Comparison of ENCODE assay signal across 8 cellular contexts in genomic region chr7:151233804-151234203, GRCh38. TPM values are rescaled to one million over a fixed set of nuclear protein-coding genes. Genes with fewer than 3 reads are reported as not detected.
A peak's percentile ranks its signal among the peaks of the same experiment; 100 is the strongest.
DNase-seq lines count a peak whose midpoint lies in the region; FAIRE-seq and TF ChIP-seq lines count a peak whose summit lies in the region.

No MANE protein-coding gene starts in this region.

- H3K4me3 ChIP-seq in CD8-positive, alpha-beta memory T cell (ENCODE audit: low read length): peak overlapping the region; percentile 89
- H3K4me3 ChIP-seq in NT2/D1 (ENCODE audit: insufficient read length, low read depth): no peak overlapping the region
- H3K4me3 ChIP-seq in endocrine pancreas (ENCODE audit: control insufficient read depth, insufficient read depth, low read length): peak overlapping the region; percentile 68
- peak overlapping the region; percentile 99 for H3K4me3 ChIP-seq in osteoblast (ENCODE audit: insufficient read depth, low read length)
- H3K4me3 ChIP-seq in small intestine (ENCODE audit: low read depth in 1 of 2, low read length in 2 of 2): peak overlapping the region in 1 of 2 donors; percentile 97

- H2AFZ ChIP-seq in osteoblast (ENCODE audit: low read length): no peak overlapping the region

- no peaks in the 10 kb centered on the region for H3K9me3 ChIP-seq in CD8-positive, alpha-beta memory T cell (ENCODE audit: low read length)
- H3K9me3 ChIP-seq in NT2/D1 (ENCODE audit: insufficient read depth, low read length): no peaks in the 10 kb centered on the region
- no peaks in the 10 kb centered on the region for H3K9me3 ChIP-seq in endocrine pancreas (ENCODE audit: control insufficient read depth, low read length)
- H3K9me3 ChIP-seq in osteoblast (ENCODE audit: low read depth, low read length): no peaks in the 10 kb centered on the region
- no peaks in the 10 kb centered on the region for H3K9me3 ChIP-seq in small intestine (ENCODE audit: control insufficient read depth, low read depth)

- H3K36me3 Mint-ChIP-seq in CD8-positive, alpha-beta memory T cell: peaks cover 0 to 53% (median 2%) of the 10 kb centered on the region in 3 donors

- peaks cover 70% of the 10 kb centered on the region for H3K79me2 ChIP-seq in osteoblast (ENCODE audit: insufficient read depth, low read length)

- CTCF ChIA-PET in CD8-positive, alpha-beta memory T cell (lab: Charles Lee): interaction anchor here (4.7 kb wide), 1 partner anchor 9 kb away, joined by 29 read pairs; no protein-coding TSS in a partner anchor

- H3K9me3 Mint-ChIP-seq in CD8-positive, alpha-beta memory T cell: no peaks in the 10 kb centered on the region

- POLR2A ChIA-PET in CD8-positive, alpha-beta memory T cell (lab: Charles Lee): no interaction called here

- peak overlapping the region; percentile 98 to 100 (median 100) for H3K4me3 Mint-ChIP-seq in CD8-positive, alpha-beta memory T cell

- peaks cover 57% of the 10 kb centered on the region for H4K20me1 ChIP-seq in osteoblast (ENCODE audit: insufficient read depth, low read length)

- peak overlapping the region; percentile 96 for H3K27ac ChIP-seq in CD8-positive, alpha-beta memory T cell (ENCODE audit: low read depth, low read length)
- peak overlapping the region; percentile 97 for H3K27ac ChIP-seq in osteoblast (ENCODE audit: low read depth, low read length)
- no peak overlapping the region for H3K27ac ChIP-seq in small intestine (ENCODE audit: low read depth in 1 of 2, low read length in 1 of 2)

- H3K36me3 ChIP-seq in CD8-positive, alpha-beta memory T cell (ENCODE audit: insufficient read depth, low read length): peaks cover 9% of the 10 kb centered on the region
- H3K36me3 ChIP-seq in NT2/D1 (ENCODE audit: insufficient read depth, insufficient read length, low read length) (peaks cover 49% of the 10 kb centered on the region), endocrine pancreas (ENCODE audit: control insufficient read depth, insufficient read depth, low read length) (peaks cover 6% of the 10 kb centered on the region), osteoblast (ENCODE audit: insufficient read depth, low read length) (peaks cover 48% of the 10 kb centered on the region), small intestine (ENCODE audit: control insufficient read depth in 2 of 2, insufficient read depth in 2 of 2, low read length in 2 of 2) (peaks cover 10 to 12% of the 10 kb centered on the region in 2 donors)

- DNase-seq in CD8-positive, alpha-beta memory T cell: no peak
- DNase-seq in NT2/D1 (ENCODE audit: low read depth, low spot score) (no peak), osteoblast (ENCODE audit: insufficient read length, low spot score, missing footprints) (peak; percentile 30), GF-D8 (lab: John Stamatoyannopoulos, UW) (no peak), SIG-M5 (lab: John Stamatoyannopoulos, UW) (no peak), small intestine (no peak)
- DNase-seq in stimulated activated CD4-positive, alpha-beta T cell treated with anti-CD3 and anti-CD28 coated beads, Interleukin-4, amount 100 ng/mL, for 4 hours: no peak

- H3K27me3 ChIP-seq in CD8-positive, alpha-beta memory T cell (ENCODE audit: insufficient read depth, low read length, poor library complexity, severe bottlenecking): no peaks in the 10 kb centered on the region
- no peaks in the 10 kb centered on the region for H3K27me3 ChIP-seq in NT2/D1 (ENCODE audit: insufficient read depth, insufficient read length)
- H3K27me3 ChIP-seq in endocrine pancreas (ENCODE audit: control insufficient read depth, insufficient read depth, low read length): no peaks in the 10 kb centered on the region
- H3K27me3 ChIP-seq in osteoblast (ENCODE audit: insufficient read depth, low read length): no peaks in the 10 kb centered on the region
- H3K27me3 ChIP-seq in small intestine (ENCODE audit: control insufficient read depth in 2 of 2, insufficient read depth in 2 of 2, low read length in 2 of 2): no peaks in the 10 kb centered on the region

- FAIRE-seq in small intestine (lab: Jason Lieb, UNC): no peak

- peaks cover 30 to 53% (median 33%) of the 10 kb centered on the region in 3 donors for H3K4me1 Mint-ChIP-seq in CD8-positive, alpha-beta memory T cell

- 76 to 82% (median 79%) methylated on average over 9 of the region's 9 CpGs for WGBS in small intestine, 3 donors

- H3K9ac ChIP-seq in NT2/D1 (ENCODE audit: insufficient read length, low read depth) (peak overlapping the region; percentile 86), endocrine pancreas (ENCODE audit: control insufficient read depth, insufficient read depth, low read length) (peak overlapping the region; percentile 96)

- peaks cover 22% of the 10 kb centered on the region for H3K4me1 ChIP-seq in CD8-positive, alpha-beta memory T cell (ENCODE audit: insufficient read depth, low read length)
- H3K4me1 ChIP-seq in NT2/D1 (ENCODE audit: insufficient read depth, insufficient read length): no peaks in the 10 kb centered on the region
- peaks cover 3% of the 10 kb centered on the region for H3K4me1 ChIP-seq in endocrine pancreas (ENCODE audit: control insufficient read depth, insufficient read depth, low read length)
- H3K4me1 ChIP-seq in osteoblast (ENCODE audit: insufficient read depth, low read length): peaks cover 21% of the 10 kb centered on the region
- H3K4me1 ChIP-seq in small intestine (ENCODE audit: control insufficient read depth in 2 of 2, insufficient read depth in 1 of 2, low read depth in 1 of 2, low read length in 1 of 2): peaks cover 0 to 3% of the 10 kb centered on the region in 2 donors

- H3K27ac Mint-ChIP-seq in CD8-positive, alpha-beta memory T cell: peak overlapping the region; percentile 94 to 100 (median 99)

- no peak for TF ChIP-seq CTCF in osteoblast (IDR thresholded peaks at IDR 0.05; ENCODE audit: extremely low read depth, low read depth, low read length)

- H3K27me3 Mint-ChIP-seq in CD8-positive, alpha-beta memory T cell: no peaks in the 10 kb centered on the region

- H3K4me2 ChIP-seq in osteoblast (ENCODE audit: insufficient read depth, low read length): peak overlapping the region; percentile 90

RNA-seq across cellular contexts. Expression of gene CHPF2, which starts 1.5 kb away (rescaled TPM):
- total RNA-seq in CD8-positive, alpha-beta memory T cell: 10 to 100 TPM; 36.6 to 37.0 TPM
- 31.3 TPM for polyA plus RNA-seq in CD8-positive, alpha-beta memory T cell
- total RNA-seq in osteoblast: 77.5 and 83.2 TPM in 2 replicates
- polyA plus RNA-seq in small intestine: 10 to 100 TPM; 11.6 to 18.4 (median 17.8) TPM

RNA-seq across cellular contexts. Expression of gene ABCF2, which starts 6.8 kb away (rescaled TPM):
- 10 to 100 TPM; 86.5 to 95.1 TPM for total RNA-seq in CD8-positive, alpha-beta memory T cell
- 36.7 TPM for polyA plus RNA-seq in CD8-positive, alpha-beta memory T cell
- 55.1 and 65.9 TPM in 2 replicates for total RNA-seq in osteoblast
- polyA plus RNA-seq in small intestine: 10 to 100 TPM; 11.0 to 23.7 (median 11.1) TPM

RNA-seq across cellular contexts. Expression of gene SMARCD3, which starts 14.7 kb away (rescaled TPM):
- total RNA-seq in CD8-positive, alpha-beta memory T cell: 1 to 10 TPM; 1.8 to 2.1 TPM
- 5.7 TPM for polyA plus RNA-seq in CD8-positive, alpha-beta memory T cell
- 37.4 and 40.2 TPM in 2 replicates for total RNA-seq in osteoblast
- 10 to 100 TPM in 1 of 3 donors, 1 to 10 TPM in 1, under 1 TPM in 1; 0.89 to 11.1 (median 9.6) TPM for polyA plus RNA-seq in small intestine

RNA-seq across cellular contexts. Expression of gene H2BK1, which starts 23.5 kb away (rescaled TPM):
- total RNA-seq in CD8-positive, alpha-beta memory T cell: under 1 TPM in 1 of 2 experiments, not detected in 1; 0.57 TPM
- not detected for polyA plus RNA-seq in CD8-positive, alpha-beta memory T cell
- total RNA-seq in osteoblast: not detected in 2 replicates
- not detected for polyA plus RNA-seq in small intestine

RNA-seq across cellular contexts. Expression of gene ASB10, which starts 46.8 kb away (rescaled TPM):
- not detected for total RNA-seq in CD8-positive, alpha-beta memory T cell
- polyA plus RNA-seq in CD8-positive, alpha-beta memory T cell: not detected
- total RNA-seq in osteoblast: not detected in 2 replicates
- not detected for polyA plus RNA-seq in small intestine

Comparison
In these comparisons a context has a peak if more than half of its experiments do, and no peak if none do; other contexts are left out.
1. H3K27ac ChIP-seq: peak in CD8-positive, alpha-beta memory T cell (single experiment) and osteoblast (single experiment); none in small intestine (0 of 2).
2. RNA of gene SMARCD3, which starts 14.7 kb away (total RNA-seq): 37.4 to 40.2 TPM in osteoblast; 1.8 to 2.1 TPM in CD8-positive, alpha-beta memory T cell; every median in the first group is over 10 times any median in the second.